14 cellular contexts compared by ENCODE assay signal in genomic region chr12:3310271-3311026, GRCh38.
DNase-seq lines count a peak whose midpoint lies in the region; ATAC-seq, FAIRE-seq and TF ChIP-seq lines count a peak whose summit lies in the region.
"Had no signal": no experiment of that assay in that cellular context is flagged by ENCODE, and none has a peak within 500 bp of the region (broad histone marks: within the 10 kb centered on the region; RNA-seq: fewer than 3 reads in every experiment).

No MANE protein-coding gene starts in this region.

- BruUV-seq in PC-3 (replicated peaks; lab: Mats Ljungman, UMichigan): no TSS peak

- H3K4me2 ChIP-seq in BLaER1 treated with 17β-estradiol and CSF1 and Interleukin-3, amounts not matched to agents 10 nM and 100 nM: peak overlapping the region in 7 of 11 experiments; percentile 7 to 44 (median 32); a peak in 8 of 22 replicates
- H3K4me2 ChIP-seq in PC-3 (ENCODE audit: low read length) (peak overlapping the region; percentile 29), keratinocyte (ENCODE audit: control insufficient read depth, extremely low read depth, insufficient read depth, low read depth, low read length) (peak overlapping the region; percentile 34)
- H3K4me2 ChIP-seq: SK-N-SH had no signal

- CTCF ChIA-PET in PC-3 (lab: Charles Lee): interaction anchor here (1.3 kb wide), 1 partner anchor 10 kb away, joined by 9 read pairs; no protein-coding TSS in a partner anchor

- intact Hi-C loops in PC-3 (cut with micrococcal nuclease): no loop called here

- POLR2A ChIA-PET in PC-3 (lab: Charles Lee; ENCODE audit: unreplicated experiment): no interaction called here

- no peaks in the 10 kb centered on the region for H3K9me1 ChIP-seq in keratinocyte (ENCODE audit: control insufficient read depth, extremely low read depth, insufficient read depth, low read length)

- H4K20me1 ChIP-seq in BLaER1 treated with 17β-estradiol and CSF1 and Interleukin-3, amounts not matched to agents 10 nM and 100 nM: peaks cover 0 to 11% (median 0%) of the 10 kb centered on the region in 11 experiments; a peak in 4 of 22 replicates
- H4K20me1 ChIP-seq in PC-3 (ENCODE audit: low read length): no peaks in the 10 kb centered on the region
- H4K20me1 ChIP-seq in keratinocyte (ENCODE audit: control insufficient read depth, extremely low read depth, insufficient read depth, low read length): no peaks in the 10 kb centered on the region

- peak; percentile 36 for DNase-seq in DMS153 treated with DMSO at 0.1 percent for 48 hours (lab: John Stamatoyannopoulos, UW; ENCODE audit: unreplicated experiment)
- peak; percentile 24 for DNase-seq in PC-3
- DNase-seq in keratinocyte (ENCODE audit: low read depth, low spot score): no peak
- no peak for DNase-seq in NCI-H524 treated with DMSO at 0.1 percent for 48 hours (lab: John Stamatoyannopoulos, UW)
- no peak for DNase-seq in GM13976 (ENCODE audit: low spot score)
- DNase-seq: H9; NCI-H526; NK-92 treated with Interleukin-12 subunit alpha and Interleukin-12 subunit beta, amount 100 ng/mL, for 24 hours; SK-N-SH had no signal

- H3F3A ChIP-seq in PC-3 (ENCODE audit: low read length, unreplicated experiment): no peaks in the 10 kb centered on the region

- no peaks in the 10 kb centered on the region for H3K36me3 ChIP-seq in BLaER1 treated with 17β-estradiol and CSF1 and Interleukin-3, amounts not matched to agents 10 nM and 100 nM
- H3K36me3 ChIP-seq in PC-3 (ENCODE audit: low read depth, low read length) (no peaks in the 10 kb centered on the region), keratinocyte (ENCODE audit: control insufficient read depth in 2 of 2, extremely low read depth in 1 of 2, insufficient read depth in 2 of 2, low read length in 2 of 2) (no peaks in the 10 kb centered on the region)

- peak; percentile 9 for ATAC-seq in PC-3
- ATAC-seq in esophagus mucosa: no peak
- no peak for ATAC-seq in GM21825 (IDR thresholded peaks at IDR 0.05; ENCODE audit: unreplicated experiment)
- ATAC-seq: CD8-positive, alpha-beta T cell; Right ventricle myocardium inferior had no signal

- H3K9ac ChIP-seq in BLaER1 treated with 17β-estradiol and CSF1 and Interleukin-3, amounts not matched to agents 10 nM and 100 nM: no peak overlapping the region
- H3K9ac ChIP-seq in PC-3 (ENCODE audit: low read length) (peak overlapping the region; percentile 27; the same call in 1 of the 2 replicates), keratinocyte (ENCODE audit: control insufficient read depth, extremely low read depth, insufficient read depth, low read length) (peak overlapping the region; percentile 15)
- H3K9ac ChIP-seq: SK-N-SH had no signal

- peaks cover 0 to 30% (median 21%) of the 10 kb centered on the region in 10 experiments; a peak in 12 of 20 replicates for H3K4me1 ChIP-seq in BLaER1 treated with 17β-estradiol and CSF1 and Interleukin-3, amounts not matched to agents 10 nM and 100 nM
- H3K4me1 ChIP-seq in PC-3 (ENCODE audit: insufficient read depth, low read length): peaks cover 52% of the 10 kb centered on the region
- peaks cover 58% of the 10 kb centered on the region for H3K4me1 ChIP-seq in keratinocyte (ENCODE audit: control insufficient read depth, extremely low read depth, insufficient read depth, low read length)

- H3K4me3 ChIP-seq in BLaER1 treated with 17β-estradiol and CSF1 and Interleukin-3, amounts not matched to agents 10 nM and 100 nM: no peak overlapping the region
- H3K4me3 ChIP-seq in PC-3 (ENCODE audit: low read length) (no peak overlapping the region), keratinocyte (ENCODE audit: control insufficient read depth in 2 of 3, extremely low read depth in 1 of 3, insufficient read depth in 2 of 3, low read depth in 1 of 3, low read length in 3 of 3) (no peak overlapping the region)

- no peaks in the 10 kb centered on the region for H3K27me3 ChIP-seq in BLaER1 treated with 17β-estradiol and CSF1 and Interleukin-3, amounts not matched to agents 10 nM and 100 nM
- H3K27me3 ChIP-seq in PC-3 (ENCODE audit: low read length) (no peaks in the 10 kb centered on the region), keratinocyte (ENCODE audit: control insufficient read depth, extremely low read depth, insufficient read depth, low read length) (no peaks in the 10 kb centered on the region)

- H2AFZ ChIP-seq in PC-3 (ENCODE audit: low read length) (no peak overlapping the region), keratinocyte (ENCODE audit: control insufficient read depth, low read length) (no peak overlapping the region)

- no peak overlapping the region for H3K27ac ChIP-seq in BLaER1 treated with 17β-estradiol and CSF1 and Interleukin-3, amounts not matched to agents 10 nM and 100 nM
- H3K27ac ChIP-seq in PC-3 (ENCODE audit: low read length) (peak overlapping the region; percentile 69), keratinocyte (ENCODE audit: control insufficient read depth, insufficient read depth, low read length) (peak overlapping the region; percentile 15)

- H3K79me2 ChIP-seq in PC-3 (ENCODE audit: low read length) (no peaks in the 10 kb centered on the region), keratinocyte (ENCODE audit: control insufficient read depth, insufficient read depth, low read length) (no peaks in the 10 kb centered on the region)

- in situ Hi-C loops in GM13976 (cut with MboI; ENCODE audit: low sequenced_read_pairs, unreplicated experiment): no loop called here

- no peaks in the 10 kb centered on the region for H3K9me2 ChIP-seq in PC-3 (replicated peaks; ENCODE audit: low read length)
- H3K9me2 ChIP-seq: SK-N-SH had no signal

- H3K9me3 ChIP-seq in BLaER1 treated with 17β-estradiol and CSF1 and Interleukin-3, amounts not matched to agents 10 nM and 100 nM (replicated peaks in 1 of 11): no peaks in the 10 kb centered on the region
- H3K9me3 ChIP-seq in PC-3 (ENCODE audit: low read length): no peaks in the 10 kb centered on the region
- H3K9me3 ChIP-seq in keratinocyte (ENCODE audit: control insufficient read depth, low read depth, low read length): no peaks in the 10 kb centered on the region
- H3K9me3 ChIP-seq: SK-N-SH had no signal

- FAIRE-seq in keratinocyte (lab: Jason Lieb, UNC): peak; percentile 70

- TF ChIP-seq CTCF in PC-3 (conservative IDR thresholded peaks at IDR 0.05; ENCODE audit: low read depth, low read length) (no peak), keratinocyte (optimal IDR thresholded peaks at IDR 0.05 in 1 of 3, IDR thresholded peaks at IDR 0.05 in 1 of 3, conservative IDR thresholded peaks at IDR 0.05 in 1 of 3; ENCODE audit: extremely low read depth in 1 of 3, insufficient read depth in 2 of 3, low read length in 3 of 3) (no peak), GM13976 (IDR thresholded peaks at IDR 0.05; ENCODE audit: borderline replicate concordance, control extremely low read depth, extremely low read depth, insufficient read depth, missing control alignments) (no peak)

- dilution Hi-C loops in keratinocyte (cut with MboI; ENCODE audit: extremely low pct_ligation_motif_present, low sequenced_read_pairs): no loop called here

Comparison
In these comparisons a context has a peak if more than half of its experiments do, and no peak if none do; other contexts are left out.
1. H3K27ac ChIP-seq: peak in PC-3 (single experiment) and keratinocyte (single experiment); none in BLaER1 treated with 17β-estradiol and CSF1 and Interleukin-3, amounts not matched to agents 10 nM and 100 nM (0 of 11).
2. H3K9ac ChIP-seq: peak in PC-3 (single experiment) and keratinocyte (single experiment); none in BLaER1 treated with 17β-estradiol and CSF1 and Interleukin-3, amounts not matched to agents 10 nM and 100 nM (0 of 11).
3. DNase-seq: peak in DMS153 treated with DMSO at 0.1 percent for 48 hours (single experiment) and PC-3 (single experiment); none in keratinocyte (single experiment), NCI-H524 treated with DMSO at 0.1 percent for 48 hours (single experiment) and GM13976 (single experiment).
4. Peak in every context shown above with its lines, with median percentiles within 50 percentile points of each other: H3K4me2 ChIP-seq.